Comparison of ENCODE assay signal across 5 cellular contexts in the genomic region with DNA sequence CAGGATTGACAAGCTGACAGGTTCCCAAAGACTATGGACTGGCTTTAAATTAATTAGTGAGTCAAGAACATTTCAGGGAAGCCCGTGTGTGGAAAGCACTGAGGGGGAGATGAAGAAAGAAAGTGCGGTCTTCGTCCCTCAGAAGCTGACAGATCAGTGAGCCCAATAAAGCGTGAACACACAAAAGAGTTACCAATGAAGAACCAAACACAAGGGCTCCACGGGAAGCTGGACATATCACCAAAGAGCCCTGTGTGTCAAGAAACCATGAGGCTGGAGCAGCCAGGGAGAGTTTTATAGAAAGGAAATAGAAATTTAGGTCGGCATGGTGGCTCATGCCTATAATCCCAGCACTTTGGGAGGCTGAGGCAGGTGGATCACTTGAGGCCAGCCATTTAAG.
"Had no signal": no experiment of that assay in that cellular context is flagged by ENCODE, and none has a peak within 500 bp of the region (broad histone marks: within the 10 kb centered on the region; RNA-seq: fewer than 3 reads in every experiment).

No MANE protein-coding gene starts in this region.

- H3K4me3 ChIP-seq: GM23338, K562 had no signal

- ATAC-seq: GM23338, K562 had no signal

- DNase-seq: H9, HCEC 1CT, IMR-90 had no signal

- H3K4me3 Mint-ChIP-seq: GM23338, H9 had no signal

- H3K27ac Mint-ChIP-seq: GM23338, H9 had no signal

- H3K9me3 Mint-ChIP-seq: H9 had no signal
